Comparison of ENCODE assay signal across 11 cellular contexts in the genomic region with DNA sequence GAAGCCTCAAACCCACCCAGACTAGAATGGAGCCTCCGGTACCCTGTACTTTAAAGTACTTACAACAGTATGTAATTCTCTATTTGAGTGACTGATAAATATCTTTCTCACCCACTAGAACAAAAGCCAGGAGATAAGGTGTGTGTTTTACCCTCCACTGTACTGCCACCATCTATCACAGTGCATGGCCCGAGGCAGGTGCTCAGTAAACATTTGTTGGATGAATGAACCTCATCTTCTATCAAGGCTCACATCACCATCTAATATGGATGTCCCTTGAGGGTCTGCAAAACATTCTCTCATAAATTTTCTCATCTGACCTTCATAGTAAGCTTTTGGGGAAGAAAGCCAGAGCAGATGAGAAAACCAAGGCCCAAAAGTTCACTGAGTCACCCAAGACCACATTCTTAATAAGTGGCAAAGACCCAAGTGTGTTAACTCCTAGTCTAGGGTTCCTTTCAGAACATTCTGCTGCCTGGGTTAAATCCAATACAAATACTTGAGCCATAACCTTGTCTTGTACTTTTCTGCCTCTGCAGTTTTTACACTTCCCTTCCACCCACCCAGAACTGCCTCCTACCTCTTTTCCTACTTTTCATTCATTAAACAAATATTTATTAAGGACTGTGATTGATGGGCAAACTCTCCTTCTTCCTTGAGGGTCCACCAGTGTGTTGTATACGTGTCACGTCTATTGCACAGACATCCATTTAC. TPM values are rescaled to one million over a fixed set of nuclear protein-coding genes. Genes with fewer than 3 reads are reported as not detected.
DNase-seq lines count a peak whose midpoint lies in the region; ATAC-seq and TF ChIP-seq lines count a peak whose summit lies in the region.
"Had no signal": no experiment of that assay in that cellular context is flagged by ENCODE, and none has a peak within 500 bp of the region (broad histone marks: within the 10 kb centered on the region; RNA-seq: fewer than 3 reads in every experiment).

No MANE protein-coding gene starts in this region.

- in situ Hi-C loops in brain microvascular endothelial cell (cut with HindIII; ENCODE audit: low pct_ligation_motif_present, low sequenced_read_pairs): no loop called here

- TF ChIP-seq CTCF in HFFc6 (IDR thresholded peaks at IDR 0.05): no peak
- no peak for TF ChIP-seq CTCF in brain microvascular endothelial cell (IDR thresholded peaks at IDR 0.05; ENCODE audit: low read depth, low read length, missing control alignments)
- TF ChIP-seq CTCF in Calu3 (IDR thresholded peaks at IDR 0.05; ENCODE audit: unreplicated experiment): no peak

- ATAC-seq in GM18519 (IDR thresholded peaks at IDR 0.05; ENCODE audit: low FRiP score, unreplicated experiment): no peak

- H3K27me3 ChIP-seq in brain microvascular endothelial cell (replicated peaks): no peaks in the 10 kb centered on the region

- H3K4me3 Mint-ChIP-seq in HFFc6 (peak overlapping the region; percentile 29), Calu3 (ENCODE audit: low read depth, unreplicated experiment) (no peak overlapping the region)
- H3K4me3 Mint-ChIP-seq: naive B cell had no signal

- no peaks in the 10 kb centered on the region for H3K27me3 Mint-ChIP-seq in HFFc6 (ENCODE audit: insufficient read depth)
- no peaks in the 10 kb centered on the region for H3K27me3 Mint-ChIP-seq in Calu3 (ENCODE audit: unreplicated experiment)

- intact Hi-C loops in Calu3 (cut with micrococcal nuclease; ENCODE audit: unreplicated experiment): no loop called here

- peaks cover 7% of the 10 kb centered on the region for H3K36me3 Mint-ChIP-seq in HFFc6 (ENCODE audit: low read depth)
- H3K36me3 Mint-ChIP-seq in Calu3 (ENCODE audit: insufficient read depth, unreplicated experiment): no peaks in the 10 kb centered on the region
- H3K36me3 Mint-ChIP-seq: naive B cell had no signal

- H3K36me3 ChIP-seq in brain microvascular endothelial cell (replicated peaks): peaks cover 2% of the 10 kb centered on the region

- peak overlapping the region; percentile 57 for H3K27ac Mint-ChIP-seq in HFFc6
- no peak overlapping the region for H3K27ac Mint-ChIP-seq in Calu3 (ENCODE audit: unreplicated experiment)
- H3K27ac Mint-ChIP-seq: naive B cell had no signal

- DNase-seq in HFFc6 (peak; percentile 80), brain microvascular endothelial cell (peak; percentile 90), iris pigment epithelial cell (ENCODE audit: low read depth) (peak; percentile 96), substantia nigra (lab: John Stamatoyannopoulos, UW) (peak in 2 of 49 donors; percentile 12 to 28), Calu3 (no peak), HT-29 (ENCODE audit: low spot score) (no peak), SW480 (ENCODE audit: low spot score) (no peak)
- DNase-seq: activated effector memory CD4-positive, alpha-beta T cell treated with anti-CD3 and anti-CD28 coated beads, Interleukin-2, amount 50 U/mL, for 16 hours; naive B cell; NCI-H748 treated with DMSO at 0.1 percent for 48 hours had no signal

- H3K27ac ChIP-seq in brain microvascular endothelial cell (peak overlapping the region; percentile 80), substantia nigra (ENCODE audit: low read depth, low read length, poor library complexity, severe bottlenecking) (peak overlapping the region; percentile 89)

- BruUV-seq in Calu3 (replicated peaks; lab: Mats Ljungman, UMichigan): no TSS peak

- CTCF ChIA-PET in Calu3 (lab: Charles Lee): no interaction called here

- peaks cover 90% of the 10 kb centered on the region for H3K4me1 Mint-ChIP-seq in HFFc6 (ENCODE audit: low read depth)
- peaks cover 25% of the 10 kb centered on the region for H3K4me1 Mint-ChIP-seq in Calu3 (ENCODE audit: low read depth, unreplicated experiment)
- H3K4me1 Mint-ChIP-seq: naive B cell had no signal

- H3K9me3 Mint-ChIP-seq in HFFc6 (no peaks in the 10 kb centered on the region), Calu3 (ENCODE audit: low read depth, unreplicated experiment) (peaks cover 4% of the 10 kb centered on the region)

- H3K4me3 ChIP-seq in brain microvascular endothelial cell (ENCODE audit: low read depth, low read length): no peak overlapping the region

RNA-seq across cellular contexts. Expression of a gene that starts 35.8 kb away (rescaled TPM):
- total RNA-seq in HFFc6 (2021; fragmentation: NEBNext Ultra II Directional; extraction: Animal tissue kit (Norgen Biotek cat#: 25700)): 10 to 100 TPM; 32.4 to 45.5 (median 35.8) TPM
- total RNA-seq in Calu3 (2022): 15.5 and 17.7 TPM in 2 replicates
- 14.4 and 18.5 TPM in 2 replicates for total RNA-seq in HT-29 (2014; rRNA removed; shearing (Covaris generic))

Comparison
In these comparisons a context has a peak if more than half of its experiments do, and no peak if none do; other contexts are left out.
1. DNase-seq: peak in HFFc6 (single experiment), brain microvascular endothelial cell (single experiment) and iris pigment epithelial cell (single experiment); none in Calu3 (single experiment), HT-29 (single experiment) and SW480 (single experiment).